In genomic region chr3:146273721-146274407, GRCh38 we compare ENCODE assay signal across 15 cellular contexts. TPM values are rescaled to one million over a fixed set of nuclear protein-coding genes. Genes with fewer than 3 reads are reported as not detected.
"Had no signal": no experiment of that assay in that cellular context is flagged by ENCODE, and none has a peak within 500 bp of the region (broad histone marks: within the 10 kb centered on the region; RNA-seq: fewer than 3 reads in every experiment).

No MANE protein-coding gene starts in this region.

- H3K9me3 ChIP-seq: mucosa of descending colon, prostate gland had no signal

- H3K4me1 ChIP-seq: prostate gland had no signal

- H3K9me3 Mint-ChIP-seq: activated T-cell treated with anti-CD3 and anti-CD28 coated beads, Interleukin-2, amount 50 U/mL, for 4 hours had no signal

- FAIRE-seq: bronchial epithelial cell had no signal

- H3K27me3 Mint-ChIP-seq: activated CD8-positive, alpha-beta memory T cell treated with anti-CD3 and anti-CD28 coated beads, Interleukin-2, amount 10 ng/mL, durations not matched to agents 7 days and 5 days had no signal

- H3K4me1 Mint-ChIP-seq: activated CD8-positive, alpha-beta memory T cell treated with anti-CD3 and anti-CD28 coated beads, Interleukin-2, amount 10 ng/mL, durations not matched to agents 7 days and 5 days had no signal

- H3K36me3 ChIP-seq: prostate gland had no signal

- H3K4me3 Mint-ChIP-seq: activated CD8-positive, alpha-beta memory T cell treated with anti-CD3 and anti-CD28 coated beads, Interleukin-2, amount 10 ng/mL, durations not matched to agents 7 days and 5 days; activated naive CD8-positive, alpha-beta T cell; activated T-cell treated with anti-CD3 and anti-CD28 coated beads, Interleukin-2, amount 50 U/mL, for 4 hours; nephron had no signal

- H3K36me3 Mint-ChIP-seq: activated CD8-positive, alpha-beta memory T cell treated with anti-CD3 and anti-CD28 coated beads, Interleukin-2, amount 10 ng/mL, durations not matched to agents 7 days and 5 days; activated naive CD8-positive, alpha-beta T cell had no signal

- ATAC-seq: activated CD8-positive, alpha-beta memory T cell treated with anti-CD3 and anti-CD28 coated beads, Interleukin-2, amount 10 ng/mL, durations not matched to agents 7 days and 5 days; activated T-cell treated with anti-CD3 and anti-CD28 coated beads, Interleukin-2, amount 50 U/mL, for 4 hours; mucosa of descending colon had no signal

- DNase-seq: activated CD4-positive, alpha-beta T cell treated with anti-CD3 and anti-CD28 coated beads, Interleukin-2, amount 50 U/mL, for 4 hours; activated CD8-positive, alpha-beta memory T cell treated with anti-CD3 and anti-CD28 coated beads, Interleukin-2, amount 10 ng/mL, durations not matched to agents 7 days and 5 days; activated gamma-delta T cell; activated T-cell treated with anti-CD3 and anti-CD28 coated beads, Interleukin-2, amount 50 U/mL, for 4 hours; amygdala; effector CD4-positive, alpha-beta T cell; mucosa of descending colon; occipital lobe; SIG-M5; trophoblast cell had no signal

- H3K27ac Mint-ChIP-seq: activated CD8-positive, alpha-beta memory T cell treated with anti-CD3 and anti-CD28 coated beads, Interleukin-2, amount 10 ng/mL, durations not matched to agents 7 days and 5 days; activated naive CD8-positive, alpha-beta T cell had no signal

- H3K27ac ChIP-seq: prostate gland had no signal

- H3K4me3 ChIP-seq: mucosa of descending colon, prostate gland had no signal

RNA-seq across cellular contexts. Expression of gene PLSCR4, which starts 23.0 kb away (rescaled TPM):
- total RNA-seq: activated CD8-positive, alpha-beta memory T cell treated with anti-CD3 and anti-CD28 coated beads, Interleukin-2, amount 10 ng/mL, durations not matched to agents 7 days and 5 days; T-helper 2 cell treated with Interferon-gamma antibody and Interleukin-4, amounts not matched to agents 100 ng/mL and 5 ng/mL, for 36 hours had no signal
